In the genomic region with DNA sequence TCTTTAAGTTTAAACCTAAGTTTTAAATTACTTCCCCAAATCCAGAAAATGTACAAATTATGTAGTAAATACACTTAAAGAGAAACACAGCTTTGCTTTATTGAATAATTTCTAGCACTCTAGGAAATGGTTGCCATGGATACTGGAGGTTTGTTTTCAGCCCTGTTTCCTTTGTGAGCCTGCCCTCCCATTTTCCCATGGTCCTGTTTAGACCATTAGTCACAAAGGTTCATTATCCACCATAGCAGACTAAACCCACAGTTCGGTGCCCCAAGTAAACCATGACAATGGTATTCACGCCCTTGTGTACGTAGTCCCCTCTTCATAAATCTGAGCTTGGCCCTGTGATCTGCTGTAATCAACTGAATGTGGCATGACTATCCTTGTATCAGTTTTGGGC, we compare ENCODE assay signal across 1 cellular context.
TF ChIP-seq lines count a peak whose summit lies in the region.

No MANE protein-coding gene starts in this region.

TF ChIP-seq in GM12891, 5 proteins besides CTCF, POLR2A, EP300 and RAD21:
- no peak for TF ChIP-seq PAX5 (IDR thresholded peaks at IDR 0.05; ENCODE audit: insufficient read depth, low read length, severe bottlenecking)
- TF ChIP-seq TAF1 (IDR thresholded peaks at IDR 0.05; ENCODE audit: low read depth, low read length) = no peak
- no peak for TF ChIP-seq POLR2AphosphoS5 (IDR thresholded peaks at IDR 0.05; ENCODE audit: low read depth, low read length)
- no peak for TF ChIP-seq SPI1 (IDR thresholded peaks at IDR 0.05; ENCODE audit: low read depth, low read length)
- TF ChIP-seq POU2F2 (IDR thresholded peaks at IDR 0.05; ENCODE audit: low read depth, low read length) = no peak
